8 cellular contexts compared by ENCODE assay signal in the genomic region with DNA sequence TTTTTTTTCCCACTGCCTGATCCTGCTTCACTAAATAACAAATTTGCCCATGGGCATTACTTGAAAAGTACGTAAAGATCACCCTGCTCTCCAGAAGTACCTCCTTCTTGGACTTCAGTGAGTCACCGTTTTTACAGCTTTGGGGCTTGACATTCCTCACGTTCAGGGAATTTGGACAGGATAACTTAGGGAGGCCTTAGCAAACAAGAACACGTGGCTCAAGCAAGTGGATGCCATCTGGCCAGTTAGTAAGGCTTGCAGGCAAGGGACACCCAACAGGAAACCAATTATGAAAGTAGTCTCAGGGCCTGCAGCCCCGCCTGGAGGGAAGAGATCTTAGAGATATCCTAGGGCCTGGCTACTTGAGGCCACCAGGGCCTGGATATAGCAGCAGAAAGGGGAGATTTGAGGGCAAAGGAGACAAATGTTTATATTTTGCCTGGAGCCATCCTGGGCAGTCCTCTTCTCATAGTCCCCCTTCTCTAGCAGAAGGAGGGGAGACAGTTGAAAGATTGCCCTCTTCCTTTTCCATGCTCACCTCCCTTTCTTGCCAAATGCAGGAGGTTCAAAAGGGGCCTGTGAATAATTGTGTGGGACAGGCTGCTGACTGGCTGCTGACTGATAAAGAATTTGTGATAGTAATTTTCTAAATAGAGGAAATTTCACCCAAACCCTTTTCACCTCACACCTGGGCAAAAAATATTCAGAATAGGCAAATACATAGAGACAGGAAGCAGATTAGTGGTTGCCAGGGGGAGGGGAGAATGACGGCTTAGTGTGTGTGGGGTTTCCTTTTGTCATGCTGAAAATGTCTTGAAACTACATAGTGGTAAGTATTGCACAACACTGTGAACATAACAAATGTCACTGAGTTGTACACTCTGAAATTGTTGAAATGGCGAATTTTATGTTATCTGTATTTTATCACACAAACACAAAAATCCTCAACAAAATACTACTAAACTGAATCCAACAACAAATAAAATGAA.
DNase-seq lines count a peak whose midpoint lies in the region; ATAC-seq, FAIRE-seq and TF ChIP-seq lines count a peak whose summit lies in the region.

No MANE protein-coding gene starts in this region.

- H3K9me3 Mint-ChIP-seq in CD14-positive monocyte: no peaks in the 10 kb centered on the region
- H3K9me3 Mint-ChIP-seq in activated T-helper 2 cell treated with anti-CD3 and anti-CD28 coated beads, Interferon-gamma antibody, Interleukin-2, Interleukin-4, amounts not matched to agents 10 μg/mL and 5 μg/mL and 100 μg/mL, durations not matched to agents 14 hours and 24 hours and 36 hours: no peaks in the 10 kb centered on the region
- H3K9me3 Mint-ChIP-seq in neural progenitor cell: peaks cover 12% of the 10 kb centered on the region

- H3K9ac ChIP-seq in kidney (ENCODE audit: low read length in 2 of 2) (no peak overlapping the region), neural progenitor cell (no peak overlapping the region)

- TF ChIP-seq CTCF in CD14-positive monocyte (IDR thresholded peaks at IDR 0.05) (no peak), kidney (IDR thresholded peaks at IDR 0.05; ENCODE audit: borderline replicate concordance, extremely low read depth, insufficient read depth) (no peak), neural progenitor cell (IDR thresholded peaks at IDR 0.05) (no peak)

- H3K79me2 ChIP-seq in neural progenitor cell (ENCODE audit: low read depth): no peaks in the 10 kb centered on the region

- H3K4me1 ChIP-seq in kidney (ENCODE audit: control insufficient read depth in 1 of 2, insufficient read depth in 1 of 2, low read depth in 1 of 2, low read length in 2 of 2) (no peaks in the 10 kb centered on the region), neural progenitor cell (no peaks in the 10 kb centered on the region)

- no peaks in the 10 kb centered on the region for H4K20me1 ChIP-seq in neural progenitor cell (ENCODE audit: low read depth)

- H3K4me1 Mint-ChIP-seq in CD14-positive monocyte: peaks cover 11% of the 10 kb centered on the region
- peaks cover 14% of the 10 kb centered on the region for H3K4me1 Mint-ChIP-seq in activated T-helper 2 cell treated with anti-CD3 and anti-CD28 coated beads, Interferon-gamma antibody, Interleukin-2, Interleukin-4, amounts not matched to agents 10 μg/mL and 5 μg/mL and 100 μg/mL, durations not matched to agents 14 hours and 24 hours and 36 hours (ENCODE audit: low read depth)
- peaks cover 29% of the 10 kb centered on the region for H3K4me1 Mint-ChIP-seq in neural progenitor cell

- H3K27ac Mint-ChIP-seq in CD14-positive monocyte: peak overlapping the region in 5 of 7 donors; percentile 15 to 81 (median 53)
- peak overlapping the region; percentile 47 for H3K27ac Mint-ChIP-seq in activated T-helper 2 cell treated with anti-CD3 and anti-CD28 coated beads, Interferon-gamma antibody, Interleukin-2, Interleukin-4, amounts not matched to agents 10 μg/mL and 5 μg/mL and 100 μg/mL, durations not matched to agents 14 hours and 24 hours and 36 hours
- H3K27ac Mint-ChIP-seq in neural progenitor cell: no peak overlapping the region

- H3K27ac ChIP-seq in kidney (ENCODE audit: low read depth in 2 of 2, low read length in 2 of 2): no peak overlapping the region
- no peak overlapping the region for H3K27ac ChIP-seq in neural progenitor cell

- no peak overlapping the region for H3K4me2 ChIP-seq in neural progenitor cell

- FAIRE-seq in kidney (lab: Jason Lieb, UNC): peak; percentile 52

- no peak overlapping the region for H2AFZ ChIP-seq in neural progenitor cell (replicated peaks)

- intact Hi-C loops in CD14-positive monocyte (cut with micrococcal nuclease) (no loop called here), kidney (cut with DNase I) (no loop called here)
- intact Hi-C loops in activated T-helper 2 cell treated with anti-CD3 and anti-CD28 coated beads, Interferon-gamma antibody, Interleukin-2, Interleukin-4, amounts not matched to agents 10 μg/mL and 5 μg/mL and 100 μg/mL, durations not matched to agents 14 hours and 24 hours and 36 hours (cut with micrococcal nuclease): loop anchor here (5.0 kb wide), 1 partner anchor 96 kb away; no protein-coding TSS in a partner anchor

- H3K36me3 Mint-ChIP-seq in CD14-positive monocyte (no peaks in the 10 kb centered on the region), neural progenitor cell (no peaks in the 10 kb centered on the region)
- H3K36me3 Mint-ChIP-seq in activated T-helper 2 cell treated with anti-CD3 and anti-CD28 coated beads, Interferon-gamma antibody, Interleukin-2, Interleukin-4, amounts not matched to agents 10 μg/mL and 5 μg/mL and 100 μg/mL, durations not matched to agents 14 hours and 24 hours and 36 hours (ENCODE audit: low read depth): no peaks in the 10 kb centered on the region

- H3F3A ChIP-seq in neural progenitor cell (ENCODE audit: low read depth): no peaks in the 10 kb centered on the region

- DNase-seq in CD14-positive monocyte (ENCODE audit: low spot score) (no peak), Kasumi-1 (lab: John Stamatoyannopoulos, UW) (peak; percentile 24 to 56), kidney (no peak), NCI-H2029 treated with DMSO at 0.1 percent for 48 hours (lab: John Stamatoyannopoulos, UW) (no peak), cerebellum (ENCODE audit: low spot score) (no peak), neural progenitor cell (ENCODE audit: low spot score) (no peak)
- peak; percentile 23 for DNase-seq in activated T-helper 2 cell treated with anti-CD3 and anti-CD28 coated beads, Interferon-gamma antibody, Interleukin-2, Interleukin-4, amounts not matched to agents 10 μg/mL and 5 μg/mL and 100 μg/mL, durations not matched to agents 14 hours and 24 hours and 36 hours (ENCODE audit: low spot score)

- no peaks in the 10 kb centered on the region for H3K27me3 ChIP-seq in neural progenitor cell

- no peaks in the 10 kb centered on the region for H3K9me3 ChIP-seq in kidney (ENCODE audit: control insufficient read depth in 1 of 2, low read length in 2 of 2)
- no peaks in the 10 kb centered on the region for H3K9me3 ChIP-seq in neural progenitor cell (ENCODE audit: low read depth)

- H3K27me3 Mint-ChIP-seq in CD14-positive monocyte (ENCODE audit: low read depth in 3 of 3) (peaks cover 0 to 4% (median 2%) of the 10 kb centered on the region in 3 donors), neural progenitor cell (ENCODE audit: insufficient read depth, low read depth) (peaks cover 2% of the 10 kb centered on the region)
- no peaks in the 10 kb centered on the region for H3K27me3 Mint-ChIP-seq in activated T-helper 2 cell treated with anti-CD3 and anti-CD28 coated beads, Interferon-gamma antibody, Interleukin-2, Interleukin-4, amounts not matched to agents 10 μg/mL and 5 μg/mL and 100 μg/mL, durations not matched to agents 14 hours and 24 hours and 36 hours (ENCODE audit: low read depth)

- no peak overlapping the region for H3K4me3 ChIP-seq in kidney (ENCODE audit: low read length in 2 of 2)
- no peak overlapping the region for H3K4me3 ChIP-seq in neural progenitor cell

- H3K36me3 ChIP-seq in kidney (ENCODE audit: control insufficient read depth in 1 of 2, insufficient read depth in 2 of 2, low read length in 2 of 2): no peaks in the 10 kb centered on the region
- H3K36me3 ChIP-seq in neural progenitor cell: no peaks in the 10 kb centered on the region

- H3K4me3 Mint-ChIP-seq in CD14-positive monocyte (no peak overlapping the region), neural progenitor cell (no peak overlapping the region)
- no peak overlapping the region for H3K4me3 Mint-ChIP-seq in activated T-helper 2 cell treated with anti-CD3 and anti-CD28 coated beads, Interferon-gamma antibody, Interleukin-2, Interleukin-4, amounts not matched to agents 10 μg/mL and 5 μg/mL and 100 μg/mL, durations not matched to agents 14 hours and 24 hours and 36 hours (ENCODE audit: low read depth)

- ATAC-seq in GM19351 (IDR thresholded peaks at IDR 0.05; ENCODE audit: unreplicated experiment): peak; percentile 85

Comparison
In these comparisons a context has a peak if more than half of its experiments do, and no peak if none do; other contexts are left out.
1. DNase-seq: peak in Kasumi-1 (2 of 2) and activated T-helper 2 cell treated with anti-CD3 and anti-CD28 coated beads, Interferon-gamma antibody, Interleukin-2, Interleukin-4, amounts not matched to agents 10 μg/mL and 5 μg/mL and 100 μg/mL, durations not matched to agents 14 hours and 24 hours and 36 hours (single experiment); none in CD14-positive monocyte (single experiment), kidney (single experiment), NCI-H2029 treated with DMSO at 0.1 percent for 48 hours (single experiment), cerebellum (single experiment) and neural progenitor cell (single experiment).